13 cellular contexts compared by ENCODE assay signal in genomic region chr2:74556159-74556558, GRCh38. TPM values are rescaled to one million over a fixed set of nuclear protein-coding genes. Genes with fewer than 3 reads are reported as not detected.
DNase-seq lines count a peak whose midpoint lies in the region; ATAC-seq and TF ChIP-seq lines count a peak whose summit lies in the region.
"Had no signal": no experiment of that assay in that cellular context is flagged by ENCODE, and none has a peak within 500 bp of the region (broad histone marks: within the 10 kb centered on the region; RNA-seq: fewer than 3 reads in every experiment).

No MANE protein-coding gene starts in this region.

- no peak for ATAC-seq in activated T-cell treated with anti-CD3 and anti-CD28 coated beads, Interleukin-2, amount 50 U/mL, for 4 hours
- ATAC-seq in lower lobe of right lung (no peak), HG03442 (IDR thresholded peaks at IDR 0.05; ENCODE audit: unreplicated experiment) (no peak), GM19455 (IDR thresholded peaks at IDR 0.05; ENCODE audit: unreplicated experiment) (no peak), Right ventricle myocardium superior (ENCODE audit: poor library complexity) (no peak)
- ATAC-seq: activated CD4-positive, CD25-positive, alpha-beta regulatory T cell treated with anti-CD3 and anti-CD28 coated beads, Interleukin-2, amount 50 U/mL, for 24 hours had no signal

- no peaks in the 10 kb centered on the region for H3K9me3 Mint-ChIP-seq in activated T-cell treated with anti-CD3 and anti-CD28 coated beads, Interleukin-2, amount 50 U/mL, for 4 hours
- H3K9me3 Mint-ChIP-seq in activated CD4-positive, alpha-beta memory T cell treated with anti-CD3 and anti-CD28 coated beads for 36 hours, result no peaks in the 10 kb centered on the region

- H3K4me1 Mint-ChIP-seq in activated T-cell treated with anti-CD3 and anti-CD28 coated beads, Interleukin-2, amount 50 U/mL, for 4 hours (ENCODE audit: low read depth), result peaks cover 5% of the 10 kb centered on the region
- H3K4me1 Mint-ChIP-seq in activated CD4-positive, alpha-beta memory T cell treated with anti-CD3 and anti-CD28 coated beads for 36 hours (ENCODE audit: low read depth), result peaks cover 11% of the 10 kb centered on the region

- no peak overlapping the region for H3K27ac Mint-ChIP-seq in activated CD4-positive, alpha-beta memory T cell treated with anti-CD3 and anti-CD28 coated beads for 36 hours

- no peak for TF ChIP-seq EP300 in suprapubic skin (IDR thresholded peaks at IDR 0.05)

- no peak for DNase-seq in activated T-cell treated with anti-CD3 and anti-CD28 coated beads, Interleukin-2, amount 50 U/mL, for 4 hours
- DNase-seq in activated T-cell treated with anti-CD3 and anti-CD28 coated beads for 4 hours (no peak), lower lobe of right lung (no peak), suprapubic skin (ENCODE audit: low spot score in 2 of 2) (no peak), Right ventricle myocardium superior (no peak)
- DNase-seq in activated CD4-positive, alpha-beta memory T cell treated with anti-CD3 and anti-CD28 coated beads for 36 hours, result no peak
- DNase-seq: amniotic stem cell, GM23248, Karpas-422 had no signal

- peak overlapping the region; percentile 95 for H3K4me3 Mint-ChIP-seq in activated T-cell treated with anti-CD3 and anti-CD28 coated beads, Interleukin-2, amount 50 U/mL, for 4 hours
- H3K4me3 Mint-ChIP-seq in activated CD4-positive, alpha-beta memory T cell treated with anti-CD3 and anti-CD28 coated beads for 36 hours, result peak overlapping the region; percentile 95

- H3K9me3 ChIP-seq in lower lobe of right lung, result no peaks in the 10 kb centered on the region
- H3K9me3 ChIP-seq in suprapubic skin, result no peaks in the 10 kb centered on the region
- H3K9me3 ChIP-seq: mucosa of descending colon had no signal

- WGBS in suprapubic skin, result 87% methylated on average over 14 of the region's 14 CpGs

- no peaks in the 10 kb centered on the region for H3K36me3 Mint-ChIP-seq in activated T-cell treated with anti-CD3 and anti-CD28 coated beads, Interleukin-2, amount 50 U/mL, for 4 hours (ENCODE audit: insufficient read depth)
- H3K36me3 Mint-ChIP-seq in activated CD4-positive, alpha-beta memory T cell treated with anti-CD3 and anti-CD28 coated beads for 36 hours, result peaks cover 4% of the 10 kb centered on the region

- H3K27ac ChIP-seq in lower lobe of right lung (peak overlapping the region; percentile 90), suprapubic skin (no peak overlapping the region)
- H3K27ac ChIP-seq: GM23248 had no signal

- H3K27me3 ChIP-seq in lower lobe of right lung (ENCODE audit: low read depth) (no peaks in the 10 kb centered on the region), suprapubic skin (peaks cover 13% of the 10 kb centered on the region)

- intact Hi-C loops in activated CD4-positive, alpha-beta memory T cell treated with anti-CD3 and anti-CD28 coated beads for 36 hours (cut with micrococcal nuclease), result no loop called here
- intact Hi-C loops in lower lobe of right lung (cut with DNase I), result no loop called here
- intact Hi-C loops in Right ventricle myocardium superior (cut with DNase I), result no loop called here

- H3K4me1 ChIP-seq in lower lobe of right lung, result peaks cover 16% of the 10 kb centered on the region
- H3K4me1 ChIP-seq in suprapubic skin, result peaks cover 25% of the 10 kb centered on the region

- peaks cover 12% of the 10 kb centered on the region for H3K36me3 ChIP-seq in lower lobe of right lung
- no peaks in the 10 kb centered on the region for H3K36me3 ChIP-seq in suprapubic skin

- TF ChIP-seq POLR2A in suprapubic skin (IDR thresholded peaks at IDR 0.05), result no peak

- CTCF ChIA-PET in activated CD4-positive, alpha-beta memory T cell treated with anti-CD3 and anti-CD28 coated beads for 36 hours (lab: Charles Lee), result interaction anchor here (2.6 kb wide), 1 partner anchor 32 kb away, joined by 16 read pairs; no protein-coding TSS in a partner anchor

- POLR2A ChIA-PET in activated CD4-positive, alpha-beta memory T cell treated with anti-CD3 and anti-CD28 coated beads for 36 hours (lab: Charles Lee), result interaction anchor here (0.6 to 1.2 kb wide), 2 partner anchors 11 to 398 kb away, joined by 3 read pairs; no protein-coding TSS in a partner anchor

- TF ChIP-seq CTCF in lower lobe of right lung (IDR thresholded peaks at IDR 0.05) (no peak), suprapubic skin (IDR thresholded peaks at IDR 0.05) (no peak)

- H3K4me3 ChIP-seq in lower lobe of right lung, result peak overlapping the region; percentile 95
- peak overlapping the region; percentile 56 for H3K4me3 ChIP-seq in suprapubic skin
- H3K4me3 ChIP-seq: mucosa of descending colon had no signal

- H3K27me3 Mint-ChIP-seq in activated T-cell treated with anti-CD3 and anti-CD28 coated beads, Interleukin-2, amount 50 U/mL, for 4 hours (ENCODE audit: low read depth), result peaks cover 9% of the 10 kb centered on the region
- peaks cover 3% of the 10 kb centered on the region for H3K27me3 Mint-ChIP-seq in activated CD4-positive, alpha-beta memory T cell treated with anti-CD3 and anti-CD28 coated beads for 36 hours

RNA-seq across cellular contexts. Expression of gene DOK1, which starts 1.6 kb away (rescaled TPM):
- total RNA-seq in activated T-cell treated with anti-CD3 and anti-CD28 coated beads, Interleukin-2, amount 50 U/mL, for 4 hours, result 10 to 100 TPM; 24.1 to 27.9 (median 25.9) TPM
- total RNA-seq in activated CD4-positive, alpha-beta memory T cell treated with anti-CD3 and anti-CD28 coated beads for 36 hours, result 10 to 100 TPM; 23.1 to 24.5 TPM
- total RNA-seq in lower lobe of right lung, result 38.4 TPM
- total RNA-seq in suprapubic skin, result 10 to 100 TPM in 1 of 4 donors, 1 to 10 TPM in 3; 3.3 to 10.6 (median 5.4) TPM
- total RNA-seq in Right ventricle myocardium superior, result 3.8 TPM

RNA-seq across cellular contexts. Expression of gene LOXL3, which starts 2.4 kb away (rescaled TPM):
- total RNA-seq in activated T-cell treated with anti-CD3 and anti-CD28 coated beads, Interleukin-2, amount 50 U/mL, for 4 hours, result 1 to 10 TPM in 1 of 3 donors, under 1 TPM in 2; 0.49 to 1.0 (median 0.99) TPM
- 1 to 10 TPM in 1 of 2 experiments, under 1 TPM in 1; 0.90 to 1.1 TPM for total RNA-seq in activated CD4-positive, alpha-beta memory T cell treated with anti-CD3 and anti-CD28 coated beads for 36 hours
- total RNA-seq in lower lobe of right lung, result 12.1 TPM
- 1 to 10 TPM in 3 of 4 donors, under 1 TPM in 1; 0.23 to 3.8 (median 1.5) TPM for total RNA-seq in suprapubic skin
- total RNA-seq in Right ventricle myocardium superior, result 3.6 TPM

RNA-seq across cellular contexts. Expression of gene HTRA2, which starts 26.4 kb away (rescaled TPM):
- total RNA-seq in activated T-cell treated with anti-CD3 and anti-CD28 coated beads, Interleukin-2, amount 50 U/mL, for 4 hours, result 10 to 100 TPM; 46.2 to 54.6 (median 50.5) TPM
- total RNA-seq in activated CD4-positive, alpha-beta memory T cell treated with anti-CD3 and anti-CD28 coated beads for 36 hours, result 10 to 100 TPM; 70.6 to 72.3 TPM
- total RNA-seq in lower lobe of right lung (34.3 TPM), suprapubic skin (10 to 100 TPM; 23.7 to 31.2 (median 27.1) TPM), Right ventricle myocardium superior (28.5 TPM)

RNA-seq across cellular contexts. Expression of gene AUP1, which starts 26.7 kb away (rescaled TPM):
- total RNA-seq in activated T-cell treated with anti-CD3 and anti-CD28 coated beads, Interleukin-2, amount 50 U/mL, for 4 hours, result 100 to 1,000 TPM; 200 to 204 (median 203) TPM
- 10 to 100 TPM; 92.1 to 98.0 TPM for total RNA-seq in activated CD4-positive, alpha-beta memory T cell treated with anti-CD3 and anti-CD28 coated beads for 36 hours
- total RNA-seq in lower lobe of right lung, result 122 TPM
- 100 to 1,000 TPM; 111 to 170 (median 145) TPM for total RNA-seq in suprapubic skin
- total RNA-seq in Right ventricle myocardium superior, result 43.2 TPM

RNA-seq across cellular contexts. Expression of gene DQX1, which starts 30.1 kb away (rescaled TPM):
- under 1 TPM; 0.28 to 0.34 (median 0.30) TPM for total RNA-seq in activated T-cell treated with anti-CD3 and anti-CD28 coated beads, Interleukin-2, amount 50 U/mL, for 4 hours
- under 1 TPM; 0.33 to 0.56 TPM for total RNA-seq in activated CD4-positive, alpha-beta memory T cell treated with anti-CD3 and anti-CD28 coated beads for 36 hours
- total RNA-seq in lower lobe of right lung (0.44 TPM), suprapubic skin (10 to 100 TPM in 1 of 4 donors, 1 to 10 TPM in 3; 2.7 to 12.8 (median 6.4) TPM), Right ventricle myocardium superior (not detected)
- total RNA-seq: GM23248 had no signal
